ENCODE assay signal across 31 cellular contexts in the genomic region with DNA sequence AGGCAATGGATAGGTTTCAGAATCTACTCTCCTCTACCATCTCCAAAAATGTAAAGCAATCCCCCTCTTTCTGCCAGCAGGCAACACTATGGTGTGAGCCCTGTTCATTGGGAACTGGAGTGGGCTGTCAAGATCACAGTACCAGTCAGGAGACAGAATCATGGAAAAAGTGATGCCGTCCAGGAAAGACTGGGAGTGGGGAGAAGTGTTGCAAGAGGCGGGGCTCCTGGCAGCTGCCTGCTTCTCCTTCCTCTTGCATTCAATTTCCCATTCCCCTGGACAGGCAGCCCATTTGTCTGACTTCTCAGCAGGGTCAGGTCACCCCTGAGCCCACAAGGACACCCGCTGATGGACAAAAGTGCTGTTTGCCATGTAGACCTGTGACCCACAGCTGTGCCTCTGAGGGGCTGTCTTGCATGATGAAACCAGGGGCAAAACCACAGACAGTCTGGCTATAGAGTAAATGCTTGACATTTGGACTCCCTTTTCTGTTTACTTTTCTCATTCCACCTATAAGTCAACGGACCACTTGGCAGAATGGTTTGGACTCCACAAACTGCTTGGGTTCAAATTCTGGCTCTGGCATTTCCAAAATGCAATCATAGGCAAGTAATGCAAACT. TPM values are rescaled to one million over a fixed set of nuclear protein-coding genes. Genes with fewer than 3 reads are reported as not detected.
"Had no signal": no experiment of that assay in that cellular context is flagged by ENCODE, and none has a peak within 500 bp of the region (broad histone marks: within the 10 kb centered on the region; RNA-seq: fewer than 3 reads in every experiment).

No MANE protein-coding gene starts in this region.

- H3K27ac ChIP-seq: coronary artery, esophagus squamous epithelium, neutrophil, pancreas, stomach, thyroid gland, vagina had no signal

- H3K9me3 Mint-ChIP-seq: memory B cell; mesothelial cell of epicardium; natural killer cell treated with Interleukin-12 subunit alpha and Interleukin-12 subunit beta and Interleukin-15 and Interleukin-18, amount 100 ng/mL, for 72 hours; neural crest cell had no signal

- H3K4me3 ChIP-seq: coronary artery, esophagus squamous epithelium, lung, mucosa of descending colon, pancreas, smooth muscle cell, stomach, thyroid gland, vagina had no signal

- H3K36me3 Mint-ChIP-seq: memory B cell; mesothelial cell of epicardium; naive B cell; natural killer cell treated with Interleukin-12 subunit alpha and Interleukin-12 subunit beta and Interleukin-15 and Interleukin-18, amount 100 ng/mL, for 72 hours had no signal

- DNase-seq: dermis blood vessel endothelial cell; effector memory CD4-positive, alpha-beta T cell; erythroblast; esophagus squamous epithelium; foreskin melanocyte; glutamatergic neuron; mucosa of descending colon; naive B cell; pancreas; stimulated activated CD4-positive, alpha-beta T cell treated with anti-CD3 and anti-CD28 coated beads, Interleukin-12 subunit alpha, Interleukin-12 subunit beta, amount 100 ng/mL, for 4 hours; stimulated activated CD4-positive, alpha-beta T cell treated with anti-CD3 and anti-CD28 coated beads, Interleukin-1b, Interleukin-23, amount 100 ng/mL, for 48 hours; stimulated activated CD4-positive, alpha-beta T cell treated with anti-CD3 and anti-CD28 coated beads, Interleukin-4, amount 100 ng/mL, for 1 hour; stimulated activated CD8-positive, alpha-beta memory T cell treated with anti-CD3 and anti-CD28 coated beads, Interleukin-4, amount 100 ng/mL, for 48 hours; stimulated activated naive CD4-positive, alpha-beta T cell; stomach; thyroid gland; trophoblast cell had no signal

- H3K4me1 Mint-ChIP-seq: memory B cell, mesothelial cell of epicardium, naive B cell, neural crest cell had no signal

- H3K4me3 Mint-ChIP-seq: memory B cell; mesothelial cell of epicardium; naive B cell; natural killer cell treated with Interleukin-12 subunit alpha and Interleukin-12 subunit beta and Interleukin-15 and Interleukin-18, amount 100 ng/mL, for 72 hours; neural crest cell had no signal

- H3K4me1 ChIP-seq: esophagus squamous epithelium, pancreas, stomach, thyroid gland, vagina had no signal

- H3K27ac Mint-ChIP-seq: memory B cell; mesothelial cell of epicardium; naive B cell; natural killer cell treated with Interleukin-12 subunit alpha and Interleukin-12 subunit beta and Interleukin-15 and Interleukin-18, amount 100 ng/mL, for 72 hours had no signal

- H3K9me3 ChIP-seq: esophagus squamous epithelium, mucosa of descending colon, neutrophil, pancreas, stomach, thyroid gland, vagina had no signal

- H3K27me3 ChIP-seq: thyroid gland, vagina had no signal

- ATAC-seq: mucosa of descending colon; natural killer cell treated with Interleukin-12 subunit alpha and Interleukin-12 subunit beta and Interleukin-15 and Interleukin-18, amount 100 ng/mL, for 72 hours; pancreas; sciatic nerve had no signal

- H3K36me3 ChIP-seq: esophagus squamous epithelium, neutrophil, pancreas, stomach, thyroid gland, vagina had no signal

RNA-seq across cellular contexts. Expression of a gene that starts 30.1 kb away (rescaled TPM):
- total RNA-seq: dermis blood vessel endothelial cell; esophagus squamous epithelium; kidney epithelial cell; mesothelial cell of epicardium; natural killer cell treated with Interleukin-12 subunit alpha and Interleukin-12 subunit beta and Interleukin-15 and Interleukin-18, amount 100 ng/mL, for 72 hours; neural crest cell; smooth muscle cell; stomach; subcutaneous adipose tissue; thyroid gland; ureter had no signal
- polyA plus RNA-seq: liver, smooth muscle cell, stomach had no signal
